In the genomic region with DNA sequence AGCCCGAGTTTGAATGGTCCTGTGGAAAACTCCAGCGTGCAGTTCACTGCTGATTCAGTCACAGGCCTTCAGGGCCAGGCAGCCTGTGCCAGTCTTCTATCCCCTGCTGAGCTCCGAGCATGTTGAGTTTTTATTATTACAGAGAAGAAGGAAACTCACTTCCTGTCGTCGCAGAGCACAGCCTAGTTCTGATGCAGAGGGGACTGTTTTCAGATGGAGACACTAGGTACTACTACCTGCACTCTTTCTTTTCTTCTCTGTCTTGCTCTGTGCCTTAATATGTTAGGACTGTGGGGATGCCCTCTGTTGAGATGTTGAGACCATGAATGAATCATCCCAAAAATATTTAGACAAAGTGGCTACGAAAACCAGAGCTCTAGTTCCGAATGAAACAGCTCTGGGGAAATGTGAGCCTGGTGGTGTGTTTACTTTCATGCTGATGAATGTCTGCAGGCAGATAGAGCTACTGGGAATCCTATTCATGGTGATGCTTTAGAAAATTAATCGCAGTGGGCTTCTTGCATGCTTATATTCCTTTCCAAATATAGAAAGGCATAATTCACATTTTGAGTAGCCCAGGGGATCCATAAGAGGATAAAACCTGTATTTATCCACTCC, we compare ENCODE assay signal across 9 cellular contexts. TPM values are rescaled to one million over a fixed set of nuclear protein-coding genes. Genes with fewer than 3 reads are reported as not detected.
DNase-seq lines count a peak whose midpoint lies in the region; TF ChIP-seq lines count a peak whose summit lies in the region.
"Had no signal": no experiment of that assay in that cellular context is flagged by ENCODE, and none has a peak within 500 bp of the region (broad histone marks: within the 10 kb centered on the region; RNA-seq: fewer than 3 reads in every experiment).

No MANE protein-coding gene starts in this region.

- H3K27ac ChIP-seq in brain microvascular endothelial cell = peak overlapping the region; percentile 24
- H3K27ac ChIP-seq in muscle layer of duodenum (ENCODE audit: low read length) = peak overlapping the region; percentile 50

- H3K27me3 ChIP-seq in brain microvascular endothelial cell (replicated peaks) = no peaks in the 10 kb centered on the region
- H3K27me3 ChIP-seq in muscle layer of duodenum (ENCODE audit: low read depth, low read length) = no peaks in the 10 kb centered on the region

- no peak for TF ChIP-seq CTCF in brain microvascular endothelial cell (IDR thresholded peaks at IDR 0.05; ENCODE audit: low read depth, low read length, missing control alignments)

- in situ Hi-C loops in brain microvascular endothelial cell (cut with HindIII; ENCODE audit: low pct_ligation_motif_present, low sequenced_read_pairs) = no loop called here

- H3K4me1 ChIP-seq in muscle layer of duodenum (ENCODE audit: control insufficient read depth in 1 of 2, insufficient read depth in 2 of 2, low read length in 2 of 2) = peaks cover 7 to 52% of the 10 kb centered on the region in 2 donors

- DNase-seq in COR-L47 (lab: John Stamatoyannopoulos, UW) (peak; percentile 41), NCI-H187 (lab: John Stamatoyannopoulos, UW) (peak; percentile 13 to 17), brain microvascular endothelial cell (peak; percentile 82), SK-N-DZ (ENCODE audit: low spot score) (no peak), NOMO-1 (lab: John Stamatoyannopoulos, UW; ENCODE audit: unreplicated experiment in 2 of 2) (no peak)
- DNase-seq in stimulated activated naive CD4-positive, alpha-beta T cell (lab: John Stamatoyannopoulos, UW) = no peak
- no peak for DNase-seq in activated naive CD4-positive, alpha-beta T cell (lab: John Stamatoyannopoulos, UW)
- DNase-seq: activated CD4-positive, alpha-beta memory T cell treated with anti-CD3 and anti-CD28 coated beads, Interleukin-2, amount 10 ng/mL, durations not matched to agents 7 days and 5 days had no signal

- no peaks in the 10 kb centered on the region for H3K36me3 ChIP-seq in brain microvascular endothelial cell (replicated peaks)
- H3K36me3 ChIP-seq in muscle layer of duodenum (ENCODE audit: control insufficient read depth in 1 of 2, insufficient read depth in 2 of 2, low read length in 2 of 2) = no peaks in the 10 kb centered on the region

- H3K9me3 ChIP-seq in muscle layer of duodenum (ENCODE audit: control insufficient read depth in 1 of 2, low read length in 2 of 2) = no peaks in the 10 kb centered on the region

- H3K4me3 ChIP-seq in brain microvascular endothelial cell (ENCODE audit: low read depth, low read length) (no peak overlapping the region), muscle layer of duodenum (ENCODE audit: low read depth in 1 of 2, low read length in 2 of 2) (no peak overlapping the region)

RNA-seq across cellular contexts. Expression of gene CASP7, which starts 29.6 kb away (rescaled TPM):
- polyA plus RNA-seq in SK-N-DZ (2014; cell fraction: cytosol; rRNA removed) = 4.3 and 4.7 TPM in 2 replicates
- 1.0 and 5.2 TPM in 2 replicates for polyA plus RNA-seq in SK-N-DZ (2014; cell fraction: nucleus; rRNA removed)

RNA-seq across cellular contexts. Expression of gene PLEKHS1, which starts 42.2 kb away (rescaled TPM):
- not detected in 2 replicates for polyA plus RNA-seq in SK-N-DZ (2014; cell fraction: cytosol; rRNA removed)
- polyA plus RNA-seq in SK-N-DZ (2014; cell fraction: nucleus; rRNA removed) = not detected in 2 replicates

RNA-seq across cellular contexts. Expression of gene NRAP, which starts 45.5 kb away (rescaled TPM):
- polyA plus RNA-seq in SK-N-DZ (2014; cell fraction: cytosol; rRNA removed) = not detected in 2 replicates
- not detected in 2 replicates for polyA plus RNA-seq in SK-N-DZ (2014; cell fraction: nucleus; rRNA removed)

Comparison
In these comparisons a context has a peak if more than half of its experiments do, and no peak if none do; other contexts are left out.
1. DNase-seq: peak in COR-L47 (single experiment), NCI-H187 (2 of 2) and brain microvascular endothelial cell (single experiment); none in stimulated activated naive CD4-positive, alpha-beta T cell (0 of 6), SK-N-DZ (single experiment), activated naive CD4-positive, alpha-beta T cell (0 of 4) and NOMO-1 (0 of 2).